Comparison of ENCODE assay signal across 30 cellular contexts in genomic region chr7:111841596-111842209, GRCh38.
DNase-seq lines count a peak whose midpoint lies in the region; ATAC-seq and TF ChIP-seq lines count a peak whose summit lies in the region.
"Had no signal": no experiment of that assay in that cellular context is flagged by ENCODE, and none has a peak within 500 bp of the region (broad histone marks: within the 10 kb centered on the region; RNA-seq: fewer than 3 reads in every experiment).

No MANE protein-coding gene starts in this region.

- no peak for TF ChIP-seq POLR2A in prostate gland (IDR thresholded peaks at IDR 0.05)

- H3K4me1 ChIP-seq in prostate gland (replicated peaks): no peaks in the 10 kb centered on the region
- H3K4me1 ChIP-seq: esophagus squamous epithelium, gastroesophageal sphincter, suprapubic skin had no signal

- ATAC-seq in left colon: peak; percentile 89
- no peak for ATAC-seq in HG03521 (IDR thresholded peaks at IDR 0.05; ENCODE audit: unreplicated experiment)
- ATAC-seq in HG02938 (IDR thresholded peaks at IDR 0.05; ENCODE audit: unreplicated experiment): no peak
- no peak for ATAC-seq in HG03457 (IDR thresholded peaks at IDR 0.05; ENCODE audit: unreplicated experiment)
- ATAC-seq: gastroesophageal sphincter, sciatic nerve had no signal

- WGBS in prostate gland: 19% methylated on average over 5 of the region's 5 CpGs

- H3K4me3 ChIP-seq in SK-N-MC: peak overlapping the region; percentile 54
- H3K4me3 ChIP-seq in prostate gland: no peak overlapping the region
- H3K4me3 ChIP-seq: esophagus squamous epithelium, gastroesophageal sphincter, suprapubic skin had no signal

- peak; percentile 66 for DNase-seq in EH (ENCODE audit: low read depth)
- peak; percentile 57 to 71 for DNase-seq in Kasumi-1 (lab: John Stamatoyannopoulos, UW)
- DNase-seq in SK-N-MC (ENCODE audit: low read depth, low spot score): no peak
- DNase-seq in left colon: no peak
- no peak for DNase-seq in prostate gland (ENCODE audit: low spot score)
- DNase-seq: activated CD4-positive, alpha-beta T cell treated with anti-CD3 and anti-CD28 coated beads for 48 hours; activated effector memory CD4-positive, alpha-beta T cell treated with anti-CD3 and anti-CD28 coated beads, Interleukin-2, amount 50 U/mL, for 16 hours; activated naive CD8-positive, alpha-beta T cell treated with anti-CD3 and anti-CD28 coated beads, Interleukin-2, amount 10 ng/mL, durations not matched to agents 7 days and 5 days; activated T-cell treated with anti-CD3 and anti-CD28 coated beads, Interleukin-2, amount 50 U/mL, for 1 hour; CD4-positive, CD25-positive, alpha-beta regulatory T cell; esophagus squamous epithelium; HCEC 1CT; hypothalamus; immature natural killer cell; Karpas-422; mesenchymal stem cell; NCI-H1105; NCI-H187 treated with DMSO at 0.1 percent for 48 hours; NCI-H2171 treated with DMSO at 0.1 percent for 48 hours; NCI-H524; NK-92 treated with Interleukin-12 subunit alpha and Interleukin-12 subunit beta, amount 100 ng/mL, for 24 hours; stimulated activated CD4-positive, alpha-beta T cell treated with anti-CD3 and anti-CD28 coated beads, Interleukin-4, amount 100 ng/mL, for 4 hours had no signal

- H3K27me3 ChIP-seq in prostate gland (replicated peaks; ENCODE audit: insufficient read depth): no peaks in the 10 kb centered on the region
- H3K27me3 ChIP-seq: esophagus squamous epithelium, gastroesophageal sphincter, suprapubic skin had no signal

- H3K9me3 ChIP-seq in SK-N-MC (ENCODE audit: low read depth, low read length) (peaks cover 3% of the 10 kb centered on the region; the same call in 1 of the 2 replicates), prostate gland (no peaks in the 10 kb centered on the region)
- H3K9me3 ChIP-seq: gastroesophageal sphincter, neutrophil, suprapubic skin had no signal

- intact Hi-C loops in left colon (cut with DNase I, micrococcal nuclease): no loop called here
- intact Hi-C loops in prostate gland (cut with DNase I): loop anchor here (10.0 kb wide), 1 partner anchor 563 kb away; no protein-coding TSS in a partner anchor

- H3K36me3 ChIP-seq in SK-N-MC (ENCODE audit: insufficient read depth, low read length) (no peaks in the 10 kb centered on the region), prostate gland (no peaks in the 10 kb centered on the region)
- H3K36me3 ChIP-seq: neutrophil had no signal

- H3K9ac ChIP-seq in SK-N-MC (ENCODE audit: insufficient read length): no peak overlapping the region

- H3K27ac ChIP-seq in SK-N-MC (no peak overlapping the region), prostate gland (no peak overlapping the region)
- H3K27ac ChIP-seq: esophagus squamous epithelium, gastroesophageal sphincter, neutrophil, suprapubic skin, VCaP had no signal

- TF ChIP-seq CTCF in prostate gland (IDR thresholded peaks at IDR 0.05): no peak

Comparison
In these comparisons a context has a peak if more than half of its experiments do, and no peak if none do; other contexts are left out.
1. DNase-seq: peak in EH (single experiment) and Kasumi-1 (2 of 2); none in SK-N-MC (single experiment), left colon (0 of 2) and prostate gland (single experiment).